ENCODE assay signal across 21 cellular contexts in genomic region chr2:7432426-7432825, GRCh38.
DNase-seq lines count a peak whose midpoint lies in the region; ATAC-seq and TF ChIP-seq lines count a peak whose summit lies in the region.
"Had no signal": no experiment of that assay in that cellular context is flagged by ENCODE, and none has a peak within 500 bp of the region (broad histone marks: within the 10 kb centered on the region; RNA-seq: fewer than 3 reads in every experiment).

No MANE protein-coding gene starts in this region.

- DNase-seq in CD1c-positive myeloid dendritic cell (ENCODE audit: extremely low spot score) (peak; percentile 73), immature natural killer cell (no peak), MG63 (no peak)
- DNase-seq in CD8-positive, alpha-beta T cell: no peak
- DNase-seq in activated CD4-positive, alpha-beta memory T cell treated with anti-CD3 and anti-CD28 coated beads, Interleukin-2, amount 10 ng/mL, durations not matched to agents 7 days and 5 days: no peak
- no peak for DNase-seq in stimulated activated CD4-positive, alpha-beta T cell treated with anti-CD3 and anti-CD28 coated beads, Interleukin-4, amount 100 ng/mL, for 4 hours
- DNase-seq: activated CD8-positive, alpha-beta memory T cell treated with anti-CD3 and anti-CD28 coated beads, Interleukin-2, amount 50 U/mL, for 48 hours; activated naive CD4-positive, alpha-beta T cell treated with anti-CD3 and anti-CD28 coated beads, Interleukin-2, amount 50 U/mL, for 16 hours; Caco-2; DND-41; endodermal cell; NCI-H1930; NCI-H345; Peyer's patch; psoas muscle; stimulated activated CD4-positive, alpha-beta T cell treated with anti-CD3 and anti-CD28 coated beads, Interleukin-1b, Interleukin-23, amount 100 ng/mL, for 48 hours; stimulated activated naive CD4-positive, alpha-beta T cell treated with Interleukin-2 at 50 U/mL for 16 hours; T-helper 9 cell; transverse colon had no signal

- intact Hi-C loops in CD8-positive, alpha-beta T cell (cut with DNase I, micrococcal nuclease): loop anchor here in 1 of 2 experiments (5.0 kb wide), 2 partner anchors 35 to 135 kb away; no protein-coding TSS in a partner anchor

- H3K9me3 ChIP-seq in CD8-positive, alpha-beta T cell (ENCODE audit: low read length): no peaks in the 10 kb centered on the region
- no peaks in the 10 kb centered on the region for H3K9me3 ChIP-seq in MG63
- H3K9me3 ChIP-seq: Peyer's patch, psoas muscle, SJSA1, transverse colon had no signal

- H3K4me3 ChIP-seq in CD8-positive, alpha-beta T cell (ENCODE audit: low read depth, low read length): no peak overlapping the region
- no peak overlapping the region for H3K4me3 ChIP-seq in MG63
- H3K4me3 ChIP-seq: Peyer's patch, psoas muscle, SJSA1, transverse colon had no signal

- no peak overlapping the region for H3K27ac ChIP-seq in CD8-positive, alpha-beta T cell (ENCODE audit: low read depth, low read length)
- H3K27ac ChIP-seq: Peyer's patch, psoas muscle, SJSA1, transverse colon had no signal

- H3K36me3 Mint-ChIP-seq in CD8-positive, alpha-beta T cell: peaks cover 15% of the 10 kb centered on the region
- peaks cover 34% of the 10 kb centered on the region for H3K36me3 Mint-ChIP-seq in activated CD4-positive, alpha-beta memory T cell treated with anti-CD3 and anti-CD28 coated beads, Interleukin-2, amount 10 ng/mL, durations not matched to agents 7 days and 5 days (ENCODE audit: low read depth)
- H3K36me3 Mint-ChIP-seq in immature natural killer cell: peaks cover 0 to 4% (median 0%) of the 10 kb centered on the region in 3 donors

- no peak for TF ChIP-seq CTCF in CD8-positive, alpha-beta T cell (IDR thresholded peaks at IDR 0.05)

- H3K4me1 Mint-ChIP-seq in CD8-positive, alpha-beta T cell (ENCODE audit: low read depth): peaks cover 67% of the 10 kb centered on the region
- peaks cover 66% of the 10 kb centered on the region for H3K4me1 Mint-ChIP-seq in activated CD4-positive, alpha-beta memory T cell treated with anti-CD3 and anti-CD28 coated beads, Interleukin-2, amount 10 ng/mL, durations not matched to agents 7 days and 5 days
- peaks cover 65 to 91% of the 10 kb centered on the region in 2 donors for H3K4me1 Mint-ChIP-seq in immature natural killer cell

- H3K9me3 Mint-ChIP-seq in CD8-positive, alpha-beta T cell: peaks cover 9% of the 10 kb centered on the region
- peaks cover 26% of the 10 kb centered on the region for H3K9me3 Mint-ChIP-seq in activated CD4-positive, alpha-beta memory T cell treated with anti-CD3 and anti-CD28 coated beads, Interleukin-2, amount 10 ng/mL, durations not matched to agents 7 days and 5 days
- peaks cover 0 to 2% (median 0%) of the 10 kb centered on the region in 6 donors for H3K9me3 Mint-ChIP-seq in immature natural killer cell

- H3K27me3 Mint-ChIP-seq in CD8-positive, alpha-beta T cell (ENCODE audit: low read depth): no peaks in the 10 kb centered on the region
- peaks cover 2% of the 10 kb centered on the region for H3K27me3 Mint-ChIP-seq in activated CD4-positive, alpha-beta memory T cell treated with anti-CD3 and anti-CD28 coated beads, Interleukin-2, amount 10 ng/mL, durations not matched to agents 7 days and 5 days
- H3K27me3 Mint-ChIP-seq in immature natural killer cell (ENCODE audit: low read depth in 3 of 3): peaks cover 0 to 1% (median 0%) of the 10 kb centered on the region in 3 donors

- H3K36me3 ChIP-seq in CD8-positive, alpha-beta T cell (ENCODE audit: insufficient read depth, low read length): no peaks in the 10 kb centered on the region
- H3K36me3 ChIP-seq in MG63: no peaks in the 10 kb centered on the region
- H3K36me3 ChIP-seq: Peyer's patch, SJSA1, transverse colon had no signal

- ATAC-seq in CD8-positive, alpha-beta T cell: no peak
- no peak for ATAC-seq in GM21390 (IDR thresholded peaks at IDR 0.05; ENCODE audit: unreplicated experiment)
- ATAC-seq: psoas muscle had no signal

- peak overlapping the region; percentile 40 for H3K4me3 Mint-ChIP-seq in CD8-positive, alpha-beta T cell
- peak overlapping the region; percentile 15 for H3K4me3 Mint-ChIP-seq in activated CD4-positive, alpha-beta memory T cell treated with anti-CD3 and anti-CD28 coated beads, Interleukin-2, amount 10 ng/mL, durations not matched to agents 7 days and 5 days
- H3K4me3 Mint-ChIP-seq in immature natural killer cell: peak overlapping the region; percentile 38 to 86 (median 70)

- POLR2A ChIA-PET in CD8-positive, alpha-beta T cell (lab: Charles Lee): interaction anchor here (0.6 to 1.0 kb wide), 2 partner anchors 135 to 314 kb away, joined by 3 read pairs; no protein-coding TSS in a partner anchor
- POLR2A ChIA-PET in activated CD4-positive, alpha-beta memory T cell treated with anti-CD3 and anti-CD28 coated beads, Interleukin-2, amount 10 ng/mL, durations not matched to agents 7 days and 5 days (lab: Charles Lee): no interaction called here

- CTCF ChIA-PET in CD8-positive, alpha-beta T cell (lab: Charles Lee): interaction anchor here (0.9 to 1.8 kb wide), 2 partner anchors 11 to 19 kb away, joined by 3 to 8 read pairs; no protein-coding TSS in a partner anchor
- CTCF ChIA-PET in activated CD4-positive, alpha-beta memory T cell treated with anti-CD3 and anti-CD28 coated beads, Interleukin-2, amount 10 ng/mL, durations not matched to agents 7 days and 5 days (lab: Charles Lee): no interaction called here

- peaks cover 55% of the 10 kb centered on the region for H3K4me1 ChIP-seq in CD8-positive, alpha-beta T cell (ENCODE audit: insufficient read depth, low read length)
- H3K4me1 ChIP-seq: Caco-2, psoas muscle, SJSA1 had no signal

- no peaks in the 10 kb centered on the region for H3K27me3 ChIP-seq in CD8-positive, alpha-beta T cell (ENCODE audit: insufficient read depth, low read length)
- H3K27me3 ChIP-seq in MG63: no peaks in the 10 kb centered on the region; the same call in 1 of the 2 replicates
- H3K27me3 ChIP-seq: Peyer's patch, SJSA1 had no signal

- H3K27ac Mint-ChIP-seq in CD8-positive, alpha-beta T cell: peak overlapping the region; percentile 68
- H3K27ac Mint-ChIP-seq in activated CD4-positive, alpha-beta memory T cell treated with anti-CD3 and anti-CD28 coated beads, Interleukin-2, amount 10 ng/mL, durations not matched to agents 7 days and 5 days: peak overlapping the region; percentile 49
- H3K27ac Mint-ChIP-seq in immature natural killer cell: peak overlapping the region; percentile 49 to 93 (median 82)
- H3K27ac Mint-ChIP-seq: endodermal cell had no signal

Comparison
In these comparisons a context has a peak if more than half of its experiments do, and no peak if none do; other contexts are left out.
1. H3K4me3 Mint-ChIP-seq: peak in every context shown above with its lines; median percentile 70 in immature natural killer cell; 40 in CD8-positive, alpha-beta T cell; 15 in activated CD4-positive, alpha-beta memory T cell treated with anti-CD3 and anti-CD28 coated beads, Interleukin-2, amount 10 ng/mL, durations not matched to agents 7 days and 5 days.